ENCODE assay signal across 18 cellular contexts in the genomic region with DNA sequence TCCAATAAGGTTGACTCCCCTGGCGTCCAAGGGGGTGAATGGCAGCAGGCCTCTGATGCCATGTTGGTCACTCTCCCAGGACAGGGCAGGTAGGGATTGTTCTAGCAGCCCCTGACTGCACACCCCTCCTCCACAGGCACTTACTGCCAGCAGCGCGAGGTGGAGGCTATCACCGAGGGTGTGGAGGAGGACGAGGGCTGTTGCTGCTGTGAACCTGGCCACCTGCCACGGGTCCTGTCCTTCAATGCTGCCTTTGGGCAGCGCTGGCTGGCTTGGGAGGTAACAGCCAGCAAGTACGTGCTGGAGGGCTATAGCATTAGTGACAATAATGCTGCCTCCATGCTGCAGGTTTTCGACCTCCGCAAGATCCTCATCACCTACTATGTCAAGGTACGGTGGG. TPM values are rescaled to one million over a fixed set of nuclear protein-coding genes. Genes with fewer than 3 reads are reported as not detected.
"Had no signal": no experiment of that assay in that cellular context is flagged by ENCODE, and none has a peak within 500 bp of the region (broad histone marks: within the 10 kb centered on the region; RNA-seq: fewer than 3 reads in every experiment).

No MANE protein-coding gene starts in this region.

- H2AFZ ChIP-seq: hepatocyte had no signal

- H3K4me3 ChIP-seq: colonic mucosa, esophagus squamous epithelium, gastroesophageal sphincter, hepatocyte, smooth muscle cell, thyroid gland had no signal

- FAIRE-seq: kidney had no signal

- H3K36me3 Mint-ChIP-seq: type B pancreatic cell had no signal

- H3K27ac ChIP-seq: colonic mucosa, esophagus squamous epithelium, gastroesophageal sphincter, hepatocyte, thyroid gland had no signal

- H3K4me1 ChIP-seq: colonic mucosa, thyroid gland had no signal

- DNase-seq: colonic mucosa; dermis blood vessel endothelial cell; esophagus squamous epithelium; foreskin fibroblast; glutamatergic neuron; kidney; left colon; mammary epithelial cell; naive thymus-derived CD8-positive, alpha-beta T cell; posterior cingulate gyrus; stimulated activated CD4-positive, alpha-beta T cell treated with anti-CD3 and anti-CD28 coated beads, Interleukin-2, amount 100 ng/mL, for 48 hours; stimulated activated naive CD4-positive, alpha-beta T cell treated with Interleukin-2 at 50 U/mL for 16 hours; thyroid gland had no signal

- H3K79me2 ChIP-seq: hepatocyte had no signal

- ATAC-seq: gastroesophageal sphincter; left colon; naive thymus-derived CD8-positive, alpha-beta T cell had no signal

- H3K27ac Mint-ChIP-seq: type B pancreatic cell had no signal

- H3K27me3 ChIP-seq: colonic mucosa, esophagus squamous epithelium, gastroesophageal sphincter, hepatocyte, thyroid gland had no signal

- H3K9me3 ChIP-seq: colonic mucosa, esophagus squamous epithelium, gastroesophageal sphincter, thyroid gland had no signal

- H3K4me2 ChIP-seq: hepatocyte, smooth muscle cell had no signal

- H3K9me3 Mint-ChIP-seq: naive thymus-derived CD8-positive, alpha-beta T cell; type B pancreatic cell had no signal

RNA-seq across cellular contexts. Expression of a gene that starts 34.6 kb away (rescaled TPM):
- total RNA-seq: hepatocyte, osteocyte, smooth muscle cell had no signal
- polyA plus RNA-seq: smooth muscle cell had no signal
